22 cellular contexts compared by ENCODE assay signal in genomic region chr6:92011681-92012245, GRCh38.
"Had no signal": no experiment of that assay in that cellular context is flagged by ENCODE, and none has a peak within 500 bp of the region (broad histone marks: within the 10 kb centered on the region; RNA-seq: fewer than 3 reads in every experiment).

No MANE protein-coding gene starts in this region.

- H3K4me3 ChIP-seq: breast epithelium, SJSA1 had no signal

- H3K27me3 Mint-ChIP-seq: activated CD8-positive, alpha-beta T cell treated with anti-CD3 and anti-CD28 coated beads for 36 hours had no signal

- H3K4me1 ChIP-seq: breast epithelium, SJSA1 had no signal

- H3K36me3 ChIP-seq: breast epithelium, SJSA1 had no signal

- H3K4me3 Mint-ChIP-seq: activated CD8-positive, alpha-beta T cell treated with anti-CD3 and anti-CD28 coated beads for 36 hours; T-helper 1 cell treated with Interleukin-12 subunit alpha and Interleukin-12 subunit beta and Interleukin-4 antibody, amounts not matched to agents 30 μg/mL and 1 μg/mL, for 36 hours had no signal

- ATAC-seq: activated CD4-positive, CD25-positive, alpha-beta regulatory T cell treated with anti-CD3 and anti-CD28 coated beads, Interleukin-2, amount 50 U/mL, for 24 hours; activated CD8-positive, alpha-beta T cell treated with anti-CD3 and anti-CD28 coated beads for 36 hours; Panc1; SK-N-SH treated with all-trans-retinoic acid at 6 μM for 48 hours had no signal

- DNase-seq: activated CD4-positive, alpha-beta T cell treated with anti-CD3 and anti-CD28 coated beads for 4 hours; activated CD8-positive, alpha-beta memory T cell treated with anti-CD3 and anti-CD28 coated beads, Interleukin-2, amount 50 U/mL, for 48 hours; activated CD8-positive, alpha-beta T cell treated with anti-CD3 and anti-CD28 coated beads for 36 hours; activated naive CD4-positive, alpha-beta T cell treated with anti-CD3 and anti-CD28 coated beads, Interleukin-2, amount 50 U/mL, for 16 hours; activated T-cell treated with anti-CD3 and anti-CD28 coated beads, Interleukin-2, amount 50 U/mL, for 1 hour; MM.1S; NCI-H1105; NCI-H1436 treated with DMSO at 0.1 percent for 48 hours; NCI-H187; NCI-H2081; NCI-H510A treated with DMSO at 0.1 percent for 48 hours; NCI-H69; NK-92 treated with Interleukin-12 subunit alpha and Interleukin-12 subunit beta, amount 100 ng/mL, for 24 hours; OCI-M1; RPMI8226; SHP77 had no signal

- H3K9me3 ChIP-seq: SJSA1 had no signal

- H3K27ac Mint-ChIP-seq: activated CD8-positive, alpha-beta T cell treated with anti-CD3 and anti-CD28 coated beads for 36 hours; T-helper 1 cell treated with Interleukin-12 subunit alpha and Interleukin-12 subunit beta and Interleukin-4 antibody, amounts not matched to agents 30 μg/mL and 1 μg/mL, for 36 hours had no signal

- H3K27me3 ChIP-seq: breast epithelium, SJSA1 had no signal

- H3K27ac ChIP-seq: breast epithelium, SJSA1 had no signal
